In the genomic region with DNA sequence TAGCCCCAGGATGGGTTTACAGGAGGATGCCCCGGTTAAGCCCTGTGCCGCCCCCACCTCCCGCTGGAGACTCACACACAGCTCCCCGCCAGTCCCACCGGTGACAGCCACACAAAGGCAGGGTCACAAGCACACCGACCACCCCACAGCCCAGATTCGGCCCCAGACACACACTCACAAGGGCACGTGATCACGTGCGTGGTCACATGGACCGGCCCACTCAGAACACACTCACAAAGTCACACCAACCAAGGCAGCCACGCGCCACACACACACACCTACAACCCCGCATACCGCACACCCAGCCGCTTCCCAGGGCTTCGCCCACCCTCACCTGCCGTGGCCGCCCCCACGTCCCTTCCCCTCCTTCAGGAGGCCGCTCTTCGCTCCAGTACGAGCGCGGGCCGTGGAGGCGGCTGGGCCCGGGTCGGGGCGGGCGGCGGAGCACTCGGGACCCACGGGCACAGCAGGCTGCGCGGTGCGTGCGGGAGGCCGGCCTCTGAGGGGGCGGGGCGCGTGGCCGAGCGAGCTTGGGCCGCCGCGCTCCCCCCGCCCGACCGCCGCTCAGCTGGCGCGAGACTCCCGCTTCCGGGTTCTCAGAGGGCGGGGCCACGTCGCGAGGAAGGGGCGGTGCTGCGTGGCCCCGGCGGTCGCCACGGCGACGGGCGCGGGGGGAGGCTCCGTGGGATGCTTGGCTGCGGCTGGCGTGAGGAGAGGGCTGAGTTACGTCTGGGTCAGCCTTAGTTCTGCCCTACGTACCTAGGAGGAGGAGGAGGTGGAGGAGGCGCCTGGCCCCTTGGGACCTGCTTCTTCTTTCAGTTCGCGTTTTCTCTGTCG, we compare ENCODE assay signal across 1 cellular context.
TF ChIP-seq lines count a peak whose summit lies in the region.

A gene with protein sequence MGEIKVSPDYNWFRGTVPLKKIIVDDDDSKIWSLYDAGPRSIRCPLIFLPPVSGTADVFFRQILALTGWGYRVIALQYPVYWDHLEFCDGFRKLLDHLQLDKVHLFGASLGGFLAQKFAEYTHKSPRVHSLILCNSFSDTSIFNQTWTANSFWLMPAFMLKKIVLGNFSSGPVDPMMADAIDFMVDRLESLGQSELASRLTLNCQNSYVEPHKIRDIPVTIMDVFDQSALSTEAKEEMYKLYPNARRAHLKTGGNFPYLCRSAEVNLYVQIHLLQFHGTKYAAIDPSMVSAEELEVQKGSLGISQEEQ (minus strand): TSS at position 584 of the 837 bp plus-strand sequence. CDS start 6,345 bp downstream, outside the sequence.

TF ChIP-seq in HepG2, 621 proteins besides CTCF, POLR2A, EP300 and RAD21 (continued from another document and continues in another):
- TF ChIP-seq, protein P1, sequence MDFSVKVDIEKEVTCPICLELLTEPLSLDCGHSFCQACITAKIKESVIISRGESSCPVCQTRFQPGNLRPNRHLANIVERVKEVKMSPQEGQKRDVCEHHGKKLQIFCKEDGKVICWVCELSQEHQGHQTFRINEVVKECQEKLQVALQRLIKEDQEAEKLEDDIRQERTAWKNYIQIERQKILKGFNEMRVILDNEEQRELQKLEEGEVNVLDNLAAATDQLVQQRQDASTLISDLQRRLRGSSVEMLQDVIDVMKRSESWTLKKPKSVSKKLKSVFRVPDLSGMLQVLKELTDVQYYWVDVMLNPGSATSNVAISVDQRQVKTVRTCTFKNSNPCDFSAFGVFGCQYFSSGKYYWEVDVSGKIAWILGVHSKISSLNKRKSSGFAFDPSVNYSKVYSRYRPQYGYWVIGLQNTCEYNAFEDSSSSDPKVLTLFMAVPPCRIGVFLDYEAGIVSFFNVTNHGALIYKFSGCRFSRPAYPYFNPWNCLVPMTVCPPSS (IDR thresholded peaks at IDR 0.05) = no peak
- no peak for TF ChIP-seq BCL6 (CRISPR knock-in tag; IDR thresholded peaks at IDR 0.05)
- TF ChIP-seq ZNF263 (CRISPR knock-in tag; IDR thresholded peaks at IDR 0.05) = peak; percentile 24; the same call in 1 of the 2 replicates
- peak; percentile 90; the same call in 1 of the 2 replicates for TF ChIP-seq ZNF468 (CRISPR knock-in tag; IDR thresholded peaks at IDR 0.05)
- peak; percentile 93 for TF ChIP-seq SP4 (CRISPR knock-in tag; IDR thresholded peaks at IDR 0.05)
- TF ChIP-seq, protein P2, sequence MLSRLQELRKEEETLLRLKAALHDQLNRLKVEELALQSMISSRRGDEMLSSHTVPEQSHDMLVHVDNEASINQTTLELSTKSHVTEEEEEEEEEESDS (CRISPR knock-in tag; IDR thresholded peaks at IDR 0.05; ENCODE audit: borderline replicate concordance) = no peak
- TF ChIP-seq, protein P3, sequence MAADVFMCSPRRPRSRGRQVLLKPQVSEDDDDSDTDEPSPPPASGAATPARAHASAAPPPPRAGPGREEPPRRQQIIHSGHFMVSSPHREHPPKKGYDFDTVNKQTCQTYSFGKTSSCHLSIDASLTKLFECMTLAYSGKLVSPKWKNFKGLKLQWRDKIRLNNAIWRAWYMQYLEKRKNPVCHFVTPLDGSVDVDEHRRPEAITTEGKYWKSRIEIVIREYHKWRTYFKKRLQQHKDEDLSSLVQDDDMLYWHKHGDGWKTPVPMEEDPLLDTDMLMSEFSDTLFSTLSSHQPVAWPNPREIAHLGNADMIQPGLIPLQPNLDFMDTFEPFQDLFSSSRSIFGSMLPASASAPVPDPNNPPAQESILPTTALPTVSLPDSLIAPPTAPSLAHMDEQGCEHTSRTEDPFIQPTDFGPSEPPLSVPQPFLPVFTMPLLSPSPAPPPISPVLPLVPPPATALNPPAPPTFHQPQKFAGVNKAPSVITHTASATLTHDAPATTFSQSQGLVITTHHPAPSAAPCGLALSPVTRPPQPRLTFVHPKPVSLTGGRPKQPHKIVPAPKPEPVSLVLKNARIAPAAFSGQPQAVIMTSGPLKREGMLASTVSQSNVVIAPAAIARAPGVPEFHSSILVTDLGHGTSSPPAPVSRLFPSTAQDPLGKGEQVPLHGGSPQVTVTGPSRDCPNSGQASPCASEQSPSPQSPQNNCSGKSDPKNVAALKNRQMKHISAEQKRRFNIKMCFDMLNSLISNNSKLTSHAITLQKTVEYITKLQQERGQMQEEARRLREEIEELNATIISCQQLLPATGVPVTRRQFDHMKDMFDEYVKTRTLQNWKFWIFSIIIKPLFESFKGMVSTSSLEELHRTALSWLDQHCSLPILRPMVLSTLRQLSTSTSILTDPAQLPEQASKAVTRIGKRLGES (CRISPR knock-in tag; IDR thresholded peaks at IDR 0.05; ENCODE audit: borderline replicate concordance) = peak; percentile 71; the same call in 1 of the 2 replicates
- no peak for TF ChIP-seq ZNF607 (CRISPR knock-in tag; IDR thresholded peaks at IDR 0.05; ENCODE audit: borderline replicate concordance)
- no peak for TF ChIP-seq RFXANK (CRISPR knock-in tag; IDR thresholded peaks at IDR 0.05)
- peak; percentile 93; the same call in 1 of the 2 replicates for TF ChIP-seq SMAD1 (CRISPR knock-in tag; IDR thresholded peaks at IDR 0.05; ENCODE audit: borderline replicate concordance, low read depth)
- TF ChIP-seq ZNF780A (CRISPR knock-in tag; IDR thresholded peaks at IDR 0.05) = no peak
- no peak for TF ChIP-seq SOX5 (CRISPR knock-in tag; IDR thresholded peaks at IDR 0.05; ENCODE audit: borderline replicate concordance)
- TF ChIP-seq, protein P4, sequence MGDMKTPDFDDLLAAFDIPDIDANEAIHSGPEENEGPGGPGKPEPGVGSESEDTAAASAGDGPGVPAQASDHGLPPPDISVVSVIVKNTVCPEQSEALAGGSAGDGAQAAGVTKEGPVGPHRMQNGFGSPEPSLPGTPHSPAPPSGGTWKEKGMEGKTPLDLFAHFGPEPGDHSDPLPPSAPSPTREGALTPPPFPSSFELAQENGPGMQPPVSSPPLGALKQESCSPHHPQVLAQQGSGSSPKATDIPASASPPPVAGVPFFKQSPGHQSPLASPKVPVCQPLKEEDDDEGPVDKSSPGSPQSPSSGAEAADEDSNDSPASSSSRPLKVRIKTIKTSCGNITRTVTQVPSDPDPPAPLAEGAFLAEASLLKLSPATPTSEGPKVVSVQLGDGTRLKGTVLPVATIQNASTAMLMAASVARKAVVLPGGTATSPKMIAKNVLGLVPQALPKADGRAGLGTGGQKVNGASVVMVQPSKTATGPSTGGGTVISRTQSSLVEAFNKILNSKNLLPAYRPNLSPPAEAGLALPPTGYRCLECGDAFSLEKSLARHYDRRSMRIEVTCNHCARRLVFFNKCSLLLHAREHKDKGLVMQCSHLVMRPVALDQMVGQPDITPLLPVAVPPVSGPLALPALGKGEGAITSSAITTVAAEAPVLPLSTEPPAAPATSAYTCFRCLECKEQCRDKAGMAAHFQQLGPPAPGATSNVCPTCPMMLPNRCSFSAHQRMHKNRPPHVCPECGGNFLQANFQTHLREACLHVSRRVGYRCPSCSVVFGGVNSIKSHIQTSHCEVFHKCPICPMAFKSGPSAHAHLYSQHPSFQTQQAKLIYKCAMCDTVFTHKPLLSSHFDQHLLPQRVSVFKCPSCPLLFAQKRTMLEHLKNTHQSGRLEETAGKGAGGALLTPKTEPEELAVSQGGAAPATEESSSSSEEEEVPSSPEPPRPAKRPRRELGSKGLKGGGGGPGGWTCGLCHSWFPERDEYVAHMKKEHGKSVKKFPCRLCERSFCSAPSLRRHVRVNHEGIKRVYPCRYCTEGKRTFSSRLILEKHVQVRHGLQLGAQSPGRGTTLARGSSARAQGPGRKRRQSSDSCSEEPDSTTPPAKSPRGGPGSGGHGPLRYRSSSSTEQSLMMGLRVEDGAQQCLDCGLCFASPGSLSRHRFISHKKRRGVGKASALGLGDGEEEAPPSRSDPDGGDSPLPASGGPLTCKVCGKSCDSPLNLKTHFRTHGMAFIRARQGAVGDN (CRISPR knock-in tag; IDR thresholded peaks at IDR 0.05) = peak; percentile 82
- no peak for TF ChIP-seq GLI4 (CRISPR knock-in tag; IDR thresholded peaks at IDR 0.05; ENCODE audit: borderline replicate concordance)
- no peak for TF ChIP-seq CAMTA2 (CRISPR knock-in tag; IDR thresholded peaks at IDR 0.05; ENCODE audit: borderline replicate concordance)
- TF ChIP-seq ZNF781 (CRISPR knock-in tag; IDR thresholded peaks at IDR 0.05; ENCODE audit: borderline replicate concordance, not compliant biosample characterization) = no peak
- no peak for TF ChIP-seq GTF3A (CRISPR knock-in tag; conservative IDR thresholded peaks at IDR 0.05)
- TF ChIP-seq ZSCAN29 (CRISPR knock-in tag; conservative IDR thresholded peaks at IDR 0.05) = 0 out of 2 replicates have a peak, but pooled peaks have one; percentile 33
- TF ChIP-seq ZNF3 (CRISPR knock-in tag; IDR thresholded peaks at IDR 0.05) = no peak
- TF ChIP-seq, protein P5, sequence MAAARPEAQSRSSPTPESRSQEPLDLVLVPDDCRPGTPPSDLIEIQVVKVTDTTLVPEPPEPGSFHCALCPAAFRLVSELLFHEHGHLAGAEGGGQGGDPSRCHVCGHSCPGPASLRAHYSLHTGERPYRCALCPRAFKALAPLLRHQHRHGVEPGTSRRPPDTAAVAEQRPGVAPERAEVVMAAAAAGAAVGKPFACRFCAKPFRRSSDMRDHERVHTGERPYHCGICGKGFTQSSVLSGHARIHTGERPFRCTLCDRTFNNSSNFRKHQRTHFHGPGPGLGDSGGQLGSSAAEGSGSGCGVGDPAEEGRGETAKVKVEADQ (CRISPR knock-in tag; IDR thresholded peaks at IDR 0.05; ENCODE audit: borderline replicate concordance) = no peak
- peak; percentile 67; the same call in 1 of the 2 replicates for TF ChIP-seq KLF15 (CRISPR knock-in tag; IDR thresholded peaks at IDR 0.05; ENCODE audit: borderline replicate concordance)
- peak; percentile 62; the same call in 1 of the 2 replicates for TF ChIP-seq ZNF891 (CRISPR knock-in tag; IDR thresholded peaks at IDR 0.05)
- 0 out of 2 replicates have a peak, but pooled peaks have one; percentile 69 for TF ChIP-seq U2AF2 (IDR thresholded peaks at IDR 0.05; ENCODE audit: low read depth, low read length)
- no peak for TF ChIP-seq SP1 (IDR thresholded peaks at IDR 0.05)
- TF ChIP-seq SP1 (CRISPR knock-in tag; IDR thresholded peaks at IDR 0.05) = peak; percentile 86
- TF ChIP-seq ZBTB7A (CRISPR knock-in tag; IDR thresholded peaks at IDR 0.05) = peak; percentile 71; the same call in 1 of the 2 replicates
- peak; percentile 17; the same call in 1 of the 2 replicates for TF ChIP-seq FOXA3 (CRISPR knock-in tag; IDR thresholded peaks at IDR 0.05)
- no peak for TF ChIP-seq RXRB (CRISPR knock-in tag; IDR thresholded peaks at IDR 0.05; ENCODE audit: borderline replicate concordance)
- no peak for TF ChIP-seq TBX3 (IDR thresholded peaks at IDR 0.05; ENCODE audit: borderline replicate concordance)
- TF ChIP-seq ATF7 (IDR thresholded peaks at IDR 0.05) = no peak
- no peak for TF ChIP-seq ATF7 (CRISPR knock-in tag; IDR thresholded peaks at IDR 0.05)
- no peak for TF ChIP-seq STAT5B (CRISPR knock-in tag; IDR thresholded peaks at IDR 0.05)
- no peak for TF ChIP-seq ZNF383 (CRISPR knock-in tag; IDR thresholded peaks at IDR 0.05; ENCODE audit: borderline replicate concordance)
- TF ChIP-seq SNAPC2 (CRISPR knock-in tag; IDR thresholded peaks at IDR 0.05) = no peak
- no peak for TF ChIP-seq HOXA7 (CRISPR knock-in tag; IDR thresholded peaks at IDR 0.05)
- no peak for TF ChIP-seq ZNF34 (CRISPR knock-in tag; IDR thresholded peaks at IDR 0.05; ENCODE audit: borderline replicate concordance)
- TF ChIP-seq ZNF839 (CRISPR knock-in tag; IDR thresholded peaks at IDR 0.05; ENCODE audit: borderline replicate concordance) = no peak
- TF ChIP-seq ZNF766 (CRISPR knock-in tag; IDR thresholded peaks at IDR 0.05; ENCODE audit: borderline replicate concordance) = 0 out of 2 replicates have a peak, but pooled peaks have one; percentile 44
- TF ChIP-seq ZNF333 (CRISPR knock-in tag; IDR thresholded peaks at IDR 0.05; ENCODE audit: borderline replicate concordance) = peak; percentile 85; the same call in 1 of the 2 replicates
- peak; percentile 53; the same call in 1 of the 2 replicates for TF ChIP-seq ARNTL (CRISPR knock-in tag; IDR thresholded peaks at IDR 0.05)
- peak; percentile 46; the same call in 1 of the 2 replicates for TF ChIP-seq DNMT1 (CRISPR knock-in tag; IDR thresholded peaks at IDR 0.05)
- peak; percentile 67 for TF ChIP-seq ZNF572 (CRISPR knock-in tag; IDR thresholded peaks at IDR 0.05)
- TF ChIP-seq MTF1 (CRISPR knock-in tag; IDR thresholded peaks at IDR 0.05) = no peak
- TF ChIP-seq, protein P6, sequence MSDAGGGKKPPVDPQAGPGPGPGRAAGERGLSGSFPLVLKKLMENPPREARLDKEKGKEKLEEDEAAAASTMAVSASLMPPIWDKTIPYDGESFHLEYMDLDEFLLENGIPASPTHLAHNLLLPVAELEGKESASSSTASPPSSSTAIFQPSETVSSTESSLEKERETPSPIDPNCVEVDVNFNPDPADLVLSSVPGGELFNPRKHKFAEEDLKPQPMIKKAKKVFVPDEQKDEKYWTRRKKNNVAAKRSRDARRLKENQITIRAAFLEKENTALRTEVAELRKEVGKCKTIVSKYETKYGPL (CRISPR knock-in tag; IDR thresholded peaks at IDR 0.05) = 0 out of 2 replicates have a peak, but pooled peaks have one; percentile 59
- no peak for TF ChIP-seq NAIF1 (CRISPR knock-in tag; IDR thresholded peaks at IDR 0.05; ENCODE audit: borderline replicate concordance)
- TF ChIP-seq ZNF326 (CRISPR knock-in tag; IDR thresholded peaks at IDR 0.05; ENCODE audit: borderline replicate concordance) = no peak
- TF ChIP-seq, protein P7, sequence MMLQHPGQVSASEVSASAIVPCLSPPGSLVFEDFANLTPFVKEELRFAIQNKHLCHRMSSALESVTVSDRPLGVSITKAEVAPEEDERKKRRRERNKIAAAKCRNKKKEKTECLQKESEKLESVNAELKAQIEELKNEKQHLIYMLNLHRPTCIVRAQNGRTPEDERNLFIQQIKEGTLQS (CRISPR knock-in tag; IDR thresholded peaks at IDR 0.05) = no peak
- TF ChIP-seq ZNF660 (CRISPR knock-in tag; IDR thresholded peaks at IDR 0.05; ENCODE audit: borderline replicate concordance, low read depth) = no peak
- TF ChIP-seq, protein P8, sequence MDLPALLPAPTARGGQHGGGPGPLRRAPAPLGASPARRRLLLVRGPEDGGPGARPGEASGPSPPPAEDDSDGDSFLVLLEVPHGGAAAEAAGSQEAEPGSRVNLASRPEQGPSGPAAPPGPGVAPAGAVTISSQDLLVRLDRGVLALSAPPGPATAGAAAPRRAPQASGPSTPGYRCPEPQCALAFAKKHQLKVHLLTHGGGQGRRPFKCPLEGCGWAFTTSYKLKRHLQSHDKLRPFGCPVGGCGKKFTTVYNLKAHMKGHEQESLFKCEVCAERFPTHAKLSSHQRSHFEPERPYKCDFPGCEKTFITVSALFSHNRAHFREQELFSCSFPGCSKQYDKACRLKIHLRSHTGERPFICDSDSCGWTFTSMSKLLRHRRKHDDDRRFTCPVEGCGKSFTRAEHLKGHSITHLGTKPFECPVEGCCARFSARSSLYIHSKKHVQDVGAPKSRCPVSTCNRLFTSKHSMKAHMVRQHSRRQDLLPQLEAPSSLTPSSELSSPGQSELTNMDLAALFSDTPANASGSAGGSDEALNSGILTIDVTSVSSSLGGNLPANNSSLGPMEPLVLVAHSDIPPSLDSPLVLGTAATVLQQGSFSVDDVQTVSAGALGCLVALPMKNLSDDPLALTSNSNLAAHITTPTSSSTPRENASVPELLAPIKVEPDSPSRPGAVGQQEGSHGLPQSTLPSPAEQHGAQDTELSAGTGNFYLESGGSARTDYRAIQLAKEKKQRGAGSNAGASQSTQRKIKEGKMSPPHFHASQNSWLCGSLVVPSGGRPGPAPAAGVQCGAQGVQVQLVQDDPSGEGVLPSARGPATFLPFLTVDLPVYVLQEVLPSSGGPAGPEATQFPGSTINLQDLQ (CRISPR knock-in tag; IDR thresholded peaks at IDR 0.05) = no peak
